8 cellular contexts compared by ENCODE assay signal in genomic region chr11:66677599-66678375, GRCh38. TPM values are rescaled to one million over a fixed set of nuclear protein-coding genes. Genes with fewer than 3 reads are reported as not detected.
DNase-seq lines count a peak whose midpoint lies in the region; ATAC-seq and TF ChIP-seq lines count a peak whose summit lies in the region.

Gene RBM4B (minus strand): TSS chr11:66677887. CDS start chr11:66677079, 808 bp downstream.

- H3K36me3 ChIP-seq in left lung, result no peaks in the 10 kb centered on the region

- H3K27ac ChIP-seq in left lung, result peak within 1 kb of the TSS; percentile 90 to 96

- no peaks in the 10 kb centered on the region for H3K9me3 Mint-ChIP-seq in dendritic cell treated with granulocyte-macrophage colony-stimulating factor and Interleukin-4, amounts not matched to agents 40 ng/mL and 50 ng/mL, for 4 days

- H3K9me3 ChIP-seq in left lung, result no peaks in the 10 kb centered on the region

- DNase-seq in CD1c-positive myeloid dendritic cell (ENCODE audit: extremely low spot score) (peak; percentile 98), NCI-H774 (lab: John Stamatoyannopoulos, UW) (peak; percentile 97), left lung (peak; percentile 96 to 97)
- peak; percentile 89 to 94 for DNase-seq in activated CD4-positive, alpha-beta T cell treated with anti-CD3 and anti-CD28 coated beads, Interleukin-2, amount 50 U/mL, for 24 hours (ENCODE audit: low read depth in 1 of 2, low spot score in 1 of 2)
- DNase-seq in stimulated activated CD4-positive, alpha-beta T cell treated with anti-CD3 and anti-CD28 coated beads, Interleukin-2, amount 100 ng/mL, for 4 hours (ENCODE audit: low read depth), result peak; percentile 87

- H3K36me3 Mint-ChIP-seq in dendritic cell treated with granulocyte-macrophage colony-stimulating factor and Interleukin-4, amounts not matched to agents 40 ng/mL and 50 ng/mL, for 4 days (ENCODE audit: low read depth), result peaks cover 26% of the 10 kb centered on the region

- H3K4me1 Mint-ChIP-seq in dendritic cell treated with granulocyte-macrophage colony-stimulating factor and Interleukin-4, amounts not matched to agents 40 ng/mL and 50 ng/mL, for 4 days (ENCODE audit: low read depth), result peaks cover 34% of the 10 kb centered on the region

- ATAC-seq in GM19438 (IDR thresholded peaks at IDR 0.05; ENCODE audit: low read depth, unreplicated experiment) (peak; percentile 73), HG03571 (IDR thresholded peaks at IDR 0.05; ENCODE audit: unreplicated experiment) (peak; percentile 87), left lung (peak; percentile 98)

- peak in 1 of 2 donors; percentile 9 for TF ChIP-seq CTCF in left lung (IDR thresholded peaks at IDR 0.05)

- peak within 1 kb of the TSS; percentile 91 for H3K27ac Mint-ChIP-seq in dendritic cell treated with granulocyte-macrophage colony-stimulating factor and Interleukin-4, amounts not matched to agents 40 ng/mL and 50 ng/mL, for 4 days

- H3K4me3 ChIP-seq in left lung, result peak within 1 kb of the TSS; percentile 46 to 75

- peak within 1 kb of the TSS; percentile 86 for H3K4me3 Mint-ChIP-seq in dendritic cell treated with granulocyte-macrophage colony-stimulating factor and Interleukin-4, amounts not matched to agents 40 ng/mL and 50 ng/mL, for 4 days

- no peaks in the 10 kb centered on the region for H3K27me3 ChIP-seq in left lung

- no peaks in the 10 kb centered on the region for H3K27me3 Mint-ChIP-seq in dendritic cell treated with granulocyte-macrophage colony-stimulating factor and Interleukin-4, amounts not matched to agents 40 ng/mL and 50 ng/mL, for 4 days

- intact Hi-C loops in dendritic cell treated with granulocyte-macrophage colony-stimulating factor and Interleukin-4, amounts not matched to agents 40 ng/mL and 50 ng/mL, for 4 days (cut with micrococcal nuclease), result loop anchor here (1.0 to 5.0 kb wide), 5 partner anchors 40 to 269 kb away; partner anchors contain the start of genes ACTN3, CCDC87, CCS and RBM4
- intact Hi-C loops in left lung (cut with DNase I), result loop anchor here in 1 of 2 donors (2.0 kb wide), 1 partner anchor 99 kb away; no protein-coding TSS in a partner anchor

- peaks cover 23 to 45% of the 10 kb centered on the region in 2 donors for H3K4me1 ChIP-seq in left lung

RNA-seq across cellular contexts. Expression of gene RBM4B, which starts in this region (rescaled TPM):
- total RNA-seq in left lung, result 10 to 100 TPM; 15.8 to 16.1 TPM

Comparison
In these comparisons a context has a peak if more than half of its experiments do, and no peak if none do; other contexts are left out.
1. Peak in every context shown above with its lines: DNase-seq, ATAC-seq, H3K4me3 ChIP-seq and H3K27ac ChIP-seq.